ENCODE assay signal across 8 cellular contexts in the genomic region with DNA sequence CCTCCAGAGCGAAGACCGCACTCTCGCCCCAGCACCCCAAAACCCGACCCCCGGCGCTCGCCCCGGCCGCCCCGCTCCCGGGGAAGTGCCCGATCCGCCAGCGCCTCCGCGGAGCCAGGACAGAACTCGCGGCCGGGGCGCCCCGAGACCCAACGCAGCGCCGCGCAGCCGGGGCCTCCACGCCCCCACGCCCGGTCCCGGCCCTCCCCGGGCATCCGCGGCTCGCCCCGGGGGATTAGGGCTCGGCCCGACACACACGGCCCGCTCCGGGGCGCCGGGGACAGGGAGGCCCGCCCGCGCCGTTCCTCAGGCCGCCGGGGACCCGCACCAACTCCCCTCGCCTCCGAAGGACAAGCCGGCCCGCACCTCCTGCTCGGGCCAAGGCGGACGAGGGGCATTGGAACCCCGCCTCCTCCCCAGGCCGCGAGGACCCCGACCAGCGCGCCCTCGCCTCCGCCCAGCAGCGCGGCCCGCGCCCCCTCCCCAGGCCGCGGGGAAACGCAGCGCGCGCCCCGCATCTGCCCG. TPM values are rescaled to one million over a fixed set of nuclear protein-coding genes. Genes with fewer than 3 reads are reported as not detected.
DNase-seq lines count a peak whose midpoint lies in the region; ATAC-seq and TF ChIP-seq lines count a peak whose summit lies in the region.

No MANE protein-coding gene starts in this region.

- H3K27ac ChIP-seq in CD4-positive, alpha-beta T cell (ENCODE audit: low read depth, low read length) = peak overlapping the region; percentile 88
- H3K27ac ChIP-seq in gastroesophageal sphincter = peak overlapping the region; percentile 97 to 100 (median 98)

- intact Hi-C loops in CD4-positive, alpha-beta T cell (cut with DNase I, micrococcal nuclease) = loop anchor here (2.0 to 5.0 kb wide), 4 partner anchors 55 to 208 kb away; a partner anchor contains a TSS
- intact Hi-C loops in activated T-helper 1 cell treated with anti-CD3 and anti-CD28 coated beads, Interleukin-12 subunit alpha, Interleukin-12 subunit beta, Interleukin-2, Interleukin-4 antibody, amounts not matched to agents 30 ng/mL and 10 ng/mL and 1 ng/mL, durations not matched to agents 14 hours and 24 hours and 36 hours (cut with micrococcal nuclease) = loop anchor here (5.0 kb wide), 2 partner anchors 205 to 220 kb away; a partner anchor contains a TSS

- H3K36me3 Mint-ChIP-seq in CD4-positive, alpha-beta T cell (ENCODE audit: low read depth) = peaks cover 31% of the 10 kb centered on the region
- H3K36me3 Mint-ChIP-seq in activated T-helper 1 cell treated with anti-CD3 and anti-CD28 coated beads, Interleukin-12 subunit alpha, Interleukin-12 subunit beta, Interleukin-2, Interleukin-4 antibody, amounts not matched to agents 30 ng/mL and 10 ng/mL and 1 ng/mL, durations not matched to agents 14 hours and 24 hours and 36 hours (ENCODE audit: low read depth) = peaks cover 15% of the 10 kb centered on the region

- peaks cover 3 to 58% (median 17%) of the 10 kb centered on the region in 3 donors for H3K4me1 ChIP-seq in gastroesophageal sphincter

- no peak for TF ChIP-seq CTCF in CD4-positive, alpha-beta T cell (IDR thresholded peaks at IDR 0.05)
- no peak for TF ChIP-seq CTCF in gastroesophageal sphincter (IDR thresholded peaks at IDR 0.05)

- peak overlapping the region; percentile 79 to 93 for H3K4me3 ChIP-seq in gastroesophageal sphincter

- no peaks in the 10 kb centered on the region for H3K36me3 ChIP-seq in gastroesophageal sphincter

- CTCF ChIA-PET in CD4-positive, alpha-beta T cell (lab: Charles Lee) = interaction anchor here (0.6 to 1.6 kb wide), 4 partner anchors 11 to 157 kb away, joined by 3 to 5 read pairs (median 4); no protein-coding TSS in a partner anchor

- WGBS in gastroesophageal sphincter (ENCODE audit: low coverage in 1 of 2), 2 donors = no CpG with 5 or more reads among the region's 76 CpGs

- peak in 2 of 10 experiments; percentile 32 to 53 for DNase-seq in CD4-positive, alpha-beta T cell
- peak; percentile 34 for DNase-seq in activated T-helper 1 cell treated with anti-CD3 and anti-CD28 coated beads, Interleukin-12 subunit alpha, Interleukin-12 subunit beta, Interleukin-2, Interleukin-4 antibody, amounts not matched to agents 30 ng/mL and 10 ng/mL and 1 ng/mL, durations not matched to agents 14 hours and 24 hours and 36 hours (ENCODE audit: low spot score)
- peak; percentile 35 for DNase-seq in occipital lobe (lab: John Stamatoyannopoulos, UW)
- no peak for DNase-seq in SW 1271 (lab: John Stamatoyannopoulos, UW)
- DNase-seq in cortex of kidney (lab: John Stamatoyannopoulos, UW) = no peak

- POLR2A ChIA-PET in CD4-positive, alpha-beta T cell (lab: Charles Lee) = interaction anchor here (0.6 to 9.2 kb wide), 16 partner anchors 10 to 207 kb away, joined by 3 to 206 read pairs (median 6); a partner anchor contains a TSS

- TF ChIP-seq EP300 in gastroesophageal sphincter (IDR thresholded peaks at IDR 0.05) = no peak

- H3K27ac Mint-ChIP-seq in CD4-positive, alpha-beta T cell = peak overlapping the region; percentile 99
- H3K27ac Mint-ChIP-seq in activated T-helper 1 cell treated with anti-CD3 and anti-CD28 coated beads, Interleukin-12 subunit alpha, Interleukin-12 subunit beta, Interleukin-2, Interleukin-4 antibody, amounts not matched to agents 30 ng/mL and 10 ng/mL and 1 ng/mL, durations not matched to agents 14 hours and 24 hours and 36 hours = peak overlapping the region; percentile 95

- no peak for TF ChIP-seq POLR2A in gastroesophageal sphincter (IDR thresholded peaks at IDR 0.05)

- no peak for ATAC-seq in CD4-positive, alpha-beta T cell (ENCODE audit: poor library complexity)
- ATAC-seq in HG03342 (IDR thresholded peaks at IDR 0.05; ENCODE audit: unreplicated experiment) = peak; percentile 2
- ATAC-seq in gastroesophageal sphincter = peak; percentile 17
- no peak for ATAC-seq in GM19463 (IDR thresholded peaks at IDR 0.05; ENCODE audit: unreplicated experiment)

- H3K4me1 Mint-ChIP-seq in CD4-positive, alpha-beta T cell (ENCODE audit: low read depth) = peaks cover 78% of the 10 kb centered on the region
- peaks cover 60% of the 10 kb centered on the region for H3K4me1 Mint-ChIP-seq in activated T-helper 1 cell treated with anti-CD3 and anti-CD28 coated beads, Interleukin-12 subunit alpha, Interleukin-12 subunit beta, Interleukin-2, Interleukin-4 antibody, amounts not matched to agents 30 ng/mL and 10 ng/mL and 1 ng/mL, durations not matched to agents 14 hours and 24 hours and 36 hours (ENCODE audit: low read depth)

- no peaks in the 10 kb centered on the region for H3K27me3 ChIP-seq in CD4-positive, alpha-beta T cell (ENCODE audit: control insufficient read depth, insufficient read depth, low read length)
- no peaks in the 10 kb centered on the region for H3K27me3 ChIP-seq in gastroesophageal sphincter

- H3K9me3 ChIP-seq in CD4-positive, alpha-beta T cell (ENCODE audit: control insufficient read depth, low read length) = no peaks in the 10 kb centered on the region
- H3K9me3 ChIP-seq in gastroesophageal sphincter = no peaks in the 10 kb centered on the region

- no peaks in the 10 kb centered on the region for H3K27me3 Mint-ChIP-seq in CD4-positive, alpha-beta T cell
- no peaks in the 10 kb centered on the region for H3K27me3 Mint-ChIP-seq in activated T-helper 1 cell treated with anti-CD3 and anti-CD28 coated beads, Interleukin-12 subunit alpha, Interleukin-12 subunit beta, Interleukin-2, Interleukin-4 antibody, amounts not matched to agents 30 ng/mL and 10 ng/mL and 1 ng/mL, durations not matched to agents 14 hours and 24 hours and 36 hours (ENCODE audit: insufficient read depth)

- H3K9me3 Mint-ChIP-seq in CD4-positive, alpha-beta T cell = no peaks in the 10 kb centered on the region
- H3K9me3 Mint-ChIP-seq in activated T-helper 1 cell treated with anti-CD3 and anti-CD28 coated beads, Interleukin-12 subunit alpha, Interleukin-12 subunit beta, Interleukin-2, Interleukin-4 antibody, amounts not matched to agents 30 ng/mL and 10 ng/mL and 1 ng/mL, durations not matched to agents 14 hours and 24 hours and 36 hours = no peaks in the 10 kb centered on the region

- peak overlapping the region; percentile 100 for H3K4me3 Mint-ChIP-seq in CD4-positive, alpha-beta T cell
- H3K4me3 Mint-ChIP-seq in activated T-helper 1 cell treated with anti-CD3 and anti-CD28 coated beads, Interleukin-12 subunit alpha, Interleukin-12 subunit beta, Interleukin-2, Interleukin-4 antibody, amounts not matched to agents 30 ng/mL and 10 ng/mL and 1 ng/mL, durations not matched to agents 14 hours and 24 hours and 36 hours = peak overlapping the region; percentile 97

RNA-seq across cellular contexts. Expression of a gene that starts 0.5 kb away (rescaled TPM):
- 100 to 1,000 TPM; 166 to 181 TPM for total RNA-seq in CD4-positive, alpha-beta T cell
- 195 and 202 TPM in 2 replicates for total RNA-seq in activated T-helper 1 cell treated with anti-CD3 and anti-CD28 coated beads, Interleukin-12 subunit alpha, Interleukin-12 subunit beta, Interleukin-2, Interleukin-4 antibody, amounts not matched to agents 30 ng/mL and 10 ng/mL and 1 ng/mL, durations not matched to agents 14 hours and 24 hours and 36 hours
- 100 to 1,000 TPM; 119 to 343 (median 188) TPM for total RNA-seq in gastroesophageal sphincter
- total RNA-seq in occipital lobe = 59.9 TPM

RNA-seq across cellular contexts. Expression of a gene that starts 11.2 kb away (rescaled TPM):
- 10 to 100 TPM; 18.9 to 19.2 TPM for total RNA-seq in CD4-positive, alpha-beta T cell
- 23.1 and 24.9 TPM in 2 replicates for total RNA-seq in activated T-helper 1 cell treated with anti-CD3 and anti-CD28 coated beads, Interleukin-12 subunit alpha, Interleukin-12 subunit beta, Interleukin-2, Interleukin-4 antibody, amounts not matched to agents 30 ng/mL and 10 ng/mL and 1 ng/mL, durations not matched to agents 14 hours and 24 hours and 36 hours
- total RNA-seq in gastroesophageal sphincter (10 to 100 TPM; 24.2 to 38.4 (median 30.4) TPM), occipital lobe (22.3 TPM)

Comparison
In these comparisons a context has a peak if more than half of its experiments do, and no peak if none do; other contexts are left out.
1. ATAC-seq: peak in HG03342 (single experiment) and gastroesophageal sphincter (single experiment); none in CD4-positive, alpha-beta T cell (single experiment) and GM19463 (single experiment).
2. DNase-seq: peak in activated T-helper 1 cell treated with anti-CD3 and anti-CD28 coated beads, Interleukin-12 subunit alpha, Interleukin-12 subunit beta, Interleukin-2, Interleukin-4 antibody, amounts not matched to agents 30 ng/mL and 10 ng/mL and 1 ng/mL, durations not matched to agents 14 hours and 24 hours and 36 hours (single experiment) and occipital lobe (single experiment); none in SW 1271 (0 of 2) and cortex of kidney (single experiment).